Comparison of ENCODE assay signal across 10 cellular contexts in genomic region chr3:36729204-36730056, GRCh38. TPM values are rescaled to one million over a fixed set of nuclear protein-coding genes. Genes with fewer than 3 reads are reported as not detected.
DNase-seq lines count a peak whose midpoint lies in the region; ATAC-seq and TF ChIP-seq lines count a peak whose summit lies in the region.
"Had no signal": no experiment of that assay in that cellular context is flagged by ENCODE, and none has a peak within 500 bp of the region (broad histone marks: within the 10 kb centered on the region; RNA-seq: fewer than 3 reads in every experiment).

No MANE protein-coding gene starts in this region.

- H3K27ac Mint-ChIP-seq in endodermal cell (no peak overlapping the region), mesothelial cell of epicardium (no peak overlapping the region)
- H3K27ac Mint-ChIP-seq: activated T-cell treated with anti-CD3 and anti-CD28 coated beads, Interleukin-2, amount 50 U/mL, for 72 hours; CD8-positive, alpha-beta memory T cell had no signal

- H3K4me3 Mint-ChIP-seq in endodermal cell, result no peak overlapping the region
- no peak overlapping the region for H3K4me3 Mint-ChIP-seq in mesothelial cell of epicardium
- H3K4me3 Mint-ChIP-seq: activated T-cell treated with anti-CD3 and anti-CD28 coated beads, Interleukin-2, amount 50 U/mL, for 72 hours; CD8-positive, alpha-beta memory T cell had no signal

- no peaks in the 10 kb centered on the region for H3K79me2 ChIP-seq in OCI-LY1 (ENCODE audit: insufficient read depth, low read length)

- H3K4me3 ChIP-seq in OCI-LY1 (ENCODE audit: low read depth, low read length, poor library complexity, severe bottlenecking) (no peak overlapping the region), endodermal cell (ENCODE audit: low read length) (no peak overlapping the region)

- no peak overlapping the region for H3K9ac ChIP-seq in OCI-LY1 (ENCODE audit: low read length)
- H3K9ac ChIP-seq in endodermal cell (ENCODE audit: extremely low read depth, low read length, poor library complexity, severe bottlenecking), result no peak overlapping the region

- DNase-seq in NCI-H146 (lab: John Stamatoyannopoulos, UW) (peak; percentile 1), NCI-H146 treated with DMSO at 0.1 percent for 48 hours (lab: John Stamatoyannopoulos, UW; ENCODE audit: unreplicated experiment) (no peak), endodermal cell (no peak), mesothelial cell of epicardium (ENCODE audit: low spot score in 2 of 2, unreplicated experiment in 2 of 2) (no peak), occipital lobe (lab: John Stamatoyannopoulos, UW) (no peak)
- DNase-seq in activated naive CD4-positive, alpha-beta T cell (lab: John Stamatoyannopoulos, UW), result no peak
- DNase-seq: activated T-cell treated with anti-CD3 and anti-CD28 coated beads, Interleukin-2, amount 50 U/mL, for 72 hours had no signal

- H3K36me3 Mint-ChIP-seq in endodermal cell (ENCODE audit: low read depth), result no peaks in the 10 kb centered on the region
- H3K36me3 Mint-ChIP-seq in mesothelial cell of epicardium, result no peaks in the 10 kb centered on the region
- H3K36me3 Mint-ChIP-seq: CD8-positive, alpha-beta memory T cell had no signal

- no peaks in the 10 kb centered on the region for H3F3A ChIP-seq in OCI-LY1 (ENCODE audit: insufficient read depth, low read length)

- H3K27ac ChIP-seq in OCI-LY1 (ENCODE audit: low read depth, low read length, poor library complexity, severe bottlenecking) (no peak overlapping the region), endodermal cell (ENCODE audit: low read depth, low read length) (no peak overlapping the region)

- H3K27me3 ChIP-seq in OCI-LY1 (ENCODE audit: insufficient read depth, low read length), result no peaks in the 10 kb centered on the region
- H3K27me3 ChIP-seq in endodermal cell (ENCODE audit: control insufficient read depth, insufficient read depth, low read length, poor library complexity, severe bottlenecking), result no peaks in the 10 kb centered on the region

- H3K4me1 Mint-ChIP-seq in endodermal cell (peaks cover 17% of the 10 kb centered on the region), mesothelial cell of epicardium (peaks cover 6% of the 10 kb centered on the region)
- H3K4me1 Mint-ChIP-seq: CD8-positive, alpha-beta memory T cell had no signal

- H4K20me1 ChIP-seq in OCI-LY1 (ENCODE audit: insufficient read depth, low read length), result no peaks in the 10 kb centered on the region

- 64 to 67% methylated on average over 2 to 8 of the region's 9 CpGs for WGBS in endodermal cell (ENCODE audit: insufficient coverage in 1 of 2, insufficient read length in 1 of 2), 2 experiments

- H3K36me3 ChIP-seq in OCI-LY1 (ENCODE audit: insufficient read depth, low read length), result no peaks in the 10 kb centered on the region
- H3K36me3 ChIP-seq in endodermal cell (ENCODE audit: control insufficient read depth, insufficient read depth, low read length), result no peaks in the 10 kb centered on the region

- H3K27me3 Mint-ChIP-seq in endodermal cell (ENCODE audit: insufficient read depth), result no peaks in the 10 kb centered on the region
- peaks cover 45% of the 10 kb centered on the region for H3K27me3 Mint-ChIP-seq in mesothelial cell of epicardium (ENCODE audit: low read depth)

- ATAC-seq in HG02759 (IDR thresholded peaks at IDR 0.05; ENCODE audit: unreplicated experiment), result peak; percentile 58

- H3K9me3 Mint-ChIP-seq in endodermal cell (peaks cover 2% of the 10 kb centered on the region), mesothelial cell of epicardium (peaks cover 2% of the 10 kb centered on the region)
- H3K9me3 Mint-ChIP-seq: activated T-cell treated with anti-CD3 and anti-CD28 coated beads, Interleukin-2, amount 50 U/mL, for 72 hours had no signal

- H3K9me3 ChIP-seq in OCI-LY1 (ENCODE audit: low read length) (no peaks in the 10 kb centered on the region), endodermal cell (ENCODE audit: control insufficient read depth, low read length) (no peaks in the 10 kb centered on the region)

- H3K9me2 ChIP-seq in OCI-LY1 (ENCODE audit: low read depth, low read length), result no peaks in the 10 kb centered on the region

- H2AFZ ChIP-seq in OCI-LY1 (ENCODE audit: low read length), result no peak overlapping the region

- no peak overlapping the region for H3K4me2 ChIP-seq in OCI-LY1 (ENCODE audit: low read length)

- TF ChIP-seq CTCF in OCI-LY1 (IDR thresholded peaks at IDR 0.05; ENCODE audit: low read length), result peak; percentile 80
- TF ChIP-seq CTCF in endodermal cell (conservative IDR thresholded peaks at IDR 0.05), result peak; percentile 88
- TF ChIP-seq CTCF in mesothelial cell of epicardium (IDR thresholded peaks at IDR 0.05; ENCODE audit: unreplicated experiment), result peak; percentile 49

- H3K4me1 ChIP-seq in OCI-LY1 (ENCODE audit: insufficient read depth, low read length, severe bottlenecking) (no peaks in the 10 kb centered on the region), endodermal cell (ENCODE audit: control insufficient read depth, insufficient read depth, low read length) (peaks cover 5% of the 10 kb centered on the region)

RNA-seq across cellular contexts. Expression of gene DCLK3, which starts 34.9 kb away (rescaled TPM):
- total RNA-seq in endodermal cell (1 to 10 TPM; 2.1 to 3.9 TPM), mesothelial cell of epicardium (0.07 to 0.38 TPM (median 0.11 TPM) in 3 replicates), occipital lobe (11.2 TPM)
- 0.64 TPM for polyA plus RNA-seq in endodermal cell (2013, experiment 1 of 2)
- polyA plus RNA-seq in endodermal cell (2013, experiment 2 of 2), result 0.54 TPM
- total RNA-seq: CD8-positive, alpha-beta memory T cell had no signal
- polyA plus RNA-seq: CD8-positive, alpha-beta memory T cell had no signal
